Comparison of ENCODE assay signal across 8 cellular contexts in genomic region chr12:92928431-92928961, GRCh38. TPM values are rescaled to one million over a fixed set of nuclear protein-coding genes. Genes with fewer than 3 reads are reported as not detected.
A peak's percentile ranks its signal among the peaks of the same experiment; 100 is the strongest.
DNase-seq lines count a peak whose midpoint lies in the region; ATAC-seq and TF ChIP-seq lines count a peak whose summit lies in the region.

No MANE protein-coding gene starts in this region.

- no peaks in the 10 kb centered on the region for H3K27me3 ChIP-seq in muscle layer of duodenum (ENCODE audit: low read depth, low read length)

- DNase-seq in Ammon's horn (ENCODE audit: low spot score) (peak; percentile 25), endothelial cell (ENCODE audit: low spot score) (no peak), NCI-H2227 (lab: John Stamatoyannopoulos, UW; ENCODE audit: unreplicated experiment) (no peak)
- peak; percentile 51 for DNase-seq in activated CD8-positive, alpha-beta T cell treated with anti-CD3 and anti-CD28 coated beads, Interleukin-2, amount 10 ng/mL, durations not matched to agents 7 days and 5 days
- peak; percentile 13 to 19 for DNase-seq in stimulated activated CD8-positive, alpha-beta memory T cell treated with anti-CD3 and anti-CD28 coated beads, Interleukin-7, amount 100 ng/mL, for 1 hour (ENCODE audit: low read depth in 2 of 2)

- H3K36me3 ChIP-seq in KOPT-K1 (ENCODE audit: insufficient read depth, low read length) (no peaks in the 10 kb centered on the region), muscle layer of duodenum (ENCODE audit: control insufficient read depth in 1 of 2, insufficient read depth in 2 of 2, low read length in 2 of 2) (peaks cover 0 to 12% of the 10 kb centered on the region in 2 donors)

- H3K27me3 Mint-ChIP-seq in activated CD8-positive, alpha-beta T cell treated with anti-CD3 and anti-CD28 coated beads, Interleukin-2, amount 10 ng/mL, durations not matched to agents 7 days and 5 days (ENCODE audit: low read depth), result peaks cover 2% of the 10 kb centered on the region
- H3K27me3 Mint-ChIP-seq in endothelial cell (ENCODE audit: unreplicated experiment), result peaks cover 10% of the 10 kb centered on the region

- H3K27ac Mint-ChIP-seq in activated CD8-positive, alpha-beta T cell treated with anti-CD3 and anti-CD28 coated beads, Interleukin-2, amount 10 ng/mL, durations not matched to agents 7 days and 5 days, result peak overlapping the region; percentile 94
- no peak overlapping the region for H3K27ac Mint-ChIP-seq in endothelial cell (ENCODE audit: unreplicated experiment)

- H3K4me1 ChIP-seq in muscle layer of duodenum (ENCODE audit: control insufficient read depth in 1 of 2, insufficient read depth in 2 of 2, low read length in 2 of 2), result peaks cover 0 to 22% of the 10 kb centered on the region in 2 donors

- H3K36me3 Mint-ChIP-seq in activated CD8-positive, alpha-beta T cell treated with anti-CD3 and anti-CD28 coated beads, Interleukin-2, amount 10 ng/mL, durations not matched to agents 7 days and 5 days (ENCODE audit: low read depth), result peaks cover 5% of the 10 kb centered on the region
- H3K36me3 Mint-ChIP-seq in endothelial cell (ENCODE audit: low read depth, unreplicated experiment), result no peaks in the 10 kb centered on the region

- TF ChIP-seq CTCF in endothelial cell (IDR thresholded peaks at IDR 0.05; ENCODE audit: unreplicated experiment), result no peak

- peak overlapping the region; percentile 91 for H3K27ac ChIP-seq in KOPT-K1 (ENCODE audit: low read depth, low read length, poor library complexity, severe bottlenecking)
- peak overlapping the region; percentile 91 for H3K27ac ChIP-seq in muscle layer of duodenum (ENCODE audit: low read length)

- H3K9me3 ChIP-seq in KOPT-K1 (ENCODE audit: insufficient read depth, low read length, poor library complexity, severe bottlenecking) (no peaks in the 10 kb centered on the region), muscle layer of duodenum (ENCODE audit: control insufficient read depth in 1 of 2, low read length in 2 of 2) (no peaks in the 10 kb centered on the region)

- peak overlapping the region; percentile 59 to 74 for H3K4me3 ChIP-seq in muscle layer of duodenum (ENCODE audit: low read depth in 1 of 2, low read length in 2 of 2)

- ATAC-seq in GM21381 (IDR thresholded peaks at IDR 0.05; ENCODE audit: unreplicated experiment), result peak; percentile 2
- peak; percentile 25 for ATAC-seq in activated CD8-positive, alpha-beta T cell treated with anti-CD3 and anti-CD28 coated beads, Interleukin-2, amount 10 ng/mL, durations not matched to agents 7 days and 5 days

- CTCF ChIA-PET in activated CD8-positive, alpha-beta T cell treated with anti-CD3 and anti-CD28 coated beads, Interleukin-2, amount 10 ng/mL, durations not matched to agents 7 days and 5 days (lab: Charles Lee), result interaction anchor here (0.6 to 6.7 kb wide), 12 partner anchors 13 to 1174 kb away, joined by 3 to 50 read pairs (median 6); no protein-coding TSS in a partner anchor

- H3K9me3 Mint-ChIP-seq in activated CD8-positive, alpha-beta T cell treated with anti-CD3 and anti-CD28 coated beads, Interleukin-2, amount 10 ng/mL, durations not matched to agents 7 days and 5 days (ENCODE audit: insufficient read depth), result no peaks in the 10 kb centered on the region
- no peaks in the 10 kb centered on the region for H3K9me3 Mint-ChIP-seq in endothelial cell (ENCODE audit: unreplicated experiment)

- H3K4me1 Mint-ChIP-seq in activated CD8-positive, alpha-beta T cell treated with anti-CD3 and anti-CD28 coated beads, Interleukin-2, amount 10 ng/mL, durations not matched to agents 7 days and 5 days (ENCODE audit: low read depth), result peaks cover 28% of the 10 kb centered on the region
- H3K4me1 Mint-ChIP-seq in endothelial cell (ENCODE audit: unreplicated experiment), result peaks cover 26% of the 10 kb centered on the region

- POLR2A ChIA-PET in activated CD8-positive, alpha-beta T cell treated with anti-CD3 and anti-CD28 coated beads, Interleukin-2, amount 10 ng/mL, durations not matched to agents 7 days and 5 days (lab: Charles Lee), result interaction anchor here (1.0 to 2.2 kb wide), 8 partner anchors 18 to 512 kb away, joined by 3 to 8 read pairs (median 4); no protein-coding TSS in a partner anchor

- peak overlapping the region; percentile 84 for H3K4me3 Mint-ChIP-seq in activated CD8-positive, alpha-beta T cell treated with anti-CD3 and anti-CD28 coated beads, Interleukin-2, amount 10 ng/mL, durations not matched to agents 7 days and 5 days
- peak overlapping the region; percentile 92 for H3K4me3 Mint-ChIP-seq in endothelial cell (ENCODE audit: unreplicated experiment)

RNA-seq across cellular contexts. Expression of gene EEA1, which starts 0.6 kb away (rescaled TPM):
- 10 to 100 TPM; 15.9 to 16.2 TPM for total RNA-seq in activated CD8-positive, alpha-beta T cell treated with anti-CD3 and anti-CD28 coated beads, Interleukin-2, amount 10 ng/mL, durations not matched to agents 7 days and 5 days
- 14.1 TPM for total RNA-seq in endothelial cell (ENCODE audit: unreplicated experiment)

Comparison
In these comparisons a context has a peak if more than half of its experiments do, and no peak if none do; other contexts are left out.
1. DNase-seq: peak in Ammon's horn (single experiment), activated CD8-positive, alpha-beta T cell treated with anti-CD3 and anti-CD28 coated beads, Interleukin-2, amount 10 ng/mL, durations not matched to agents 7 days and 5 days (single experiment) and stimulated activated CD8-positive, alpha-beta memory T cell treated with anti-CD3 and anti-CD28 coated beads, Interleukin-7, amount 100 ng/mL, for 1 hour (2 of 2); none in endothelial cell (single experiment) and NCI-H2227 (single experiment).